Comparison of ENCODE assay signal across 13 cellular contexts in genomic region chr13:101449971-101450748, GRCh38. TPM values are rescaled to one million over a fixed set of nuclear protein-coding genes. Genes with fewer than 3 reads are reported as not detected.
DNase-seq lines count a peak whose midpoint lies in the region; ATAC-seq, FAIRE-seq and TF ChIP-seq lines count a peak whose summit lies in the region.
"Had no signal": no experiment of that assay in that cellular context is flagged by ENCODE, and none has a peak within 500 bp of the region (broad histone marks: within the 10 kb centered on the region; RNA-seq: fewer than 3 reads in every experiment).

No MANE protein-coding gene starts in this region.

- no peak overlapping the region for H3K14ac ChIP-seq in neuronal stem cell (ENCODE audit: low read length)

- no peaks in the 10 kb centered on the region for H3K36me3 Mint-ChIP-seq in activated CD4-positive, alpha-beta memory T cell treated with anti-CD3 and anti-CD28 coated beads for 36 hours

- no peak overlapping the region for H2BK12ac ChIP-seq in neuronal stem cell (ENCODE audit: low read length)

- DNase-seq in HTR-8/SVneo (ENCODE audit: insufficient read length, low spot score) (peak; percentile 53), mammary epithelial cell (peak; percentile 95), neuronal stem cell (ENCODE audit: low spot score) (no peak), superior temporal gyrus (ENCODE audit: extremely low spot score) (no peak)
- no peak for DNase-seq in activated CD4-positive, alpha-beta memory T cell treated with anti-CD3 and anti-CD28 coated beads for 36 hours
- DNase-seq: AML-193; NCI-H1092; NK-92 treated with Interleukin-12 subunit alpha and Interleukin-12 subunit beta, amount 100 ng/mL, for 24 hours; stimulated activated CD4-positive, alpha-beta T cell treated with anti-CD3 and anti-CD28 coated beads, Interleukin-4, amount 100 ng/mL, for 4 hours had no signal

- H3K4me2 ChIP-seq in mammary epithelial cell (ENCODE audit: insufficient read depth, low read depth, low read length) (peak overlapping the region; percentile 57), neuronal stem cell (ENCODE audit: insufficient read depth, low read length, poor library complexity, severe bottlenecking) (no peak overlapping the region)

- H2AFZ ChIP-seq in ACC112 (ENCODE audit: low read length, unreplicated experiment) (no peak overlapping the region), mammary epithelial cell (ENCODE audit: low read depth, low read length) (peak overlapping the region; percentile 37), neuronal stem cell (ENCODE audit: low read length) (no peak overlapping the region)

- H3K79me2 ChIP-seq in ACC112 (ENCODE audit: control insufficient read depth, insufficient read depth, low read length, unreplicated experiment) (peaks cover 27% of the 10 kb centered on the region), mammary epithelial cell (ENCODE audit: insufficient read depth, low read length) (no peaks in the 10 kb centered on the region)

- H3K9me3 Mint-ChIP-seq in activated CD4-positive, alpha-beta memory T cell treated with anti-CD3 and anti-CD28 coated beads for 36 hours = no peaks in the 10 kb centered on the region
- H3K9me3 Mint-ChIP-seq: neural crest cell had no signal

- dilution Hi-C loops in mammary epithelial cell (cut with HindIII; ENCODE audit: low sequenced_read_pairs) = no loop called here

- no peaks in the 10 kb centered on the region for H3K79me1 ChIP-seq in neuronal stem cell (ENCODE audit: low read depth, low read length)

- in situ Hi-C loops in mammary epithelial cell (cut with MboI; ENCODE audit: low sequenced_read_pairs in 2 of 2) = no loop called here

- POLR2A ChIA-PET in activated CD4-positive, alpha-beta memory T cell treated with anti-CD3 and anti-CD28 coated beads for 36 hours (lab: Charles Lee) = interaction anchor here (0.6 kb wide), 1 partner anchor 51 kb away, joined by 3 read pairs; no protein-coding TSS in a partner anchor

- H4K91ac ChIP-seq in neuronal stem cell (ENCODE audit: low read depth, low read length, poor library complexity) = no peak overlapping the region

- H3K9ac ChIP-seq in mammary epithelial cell (ENCODE audit: insufficient read depth, low read length) (peak overlapping the region; percentile 74), neuronal stem cell (ENCODE audit: low read depth, low read length, poor library complexity) (no peak overlapping the region)

- no peak overlapping the region for H2BK15ac ChIP-seq in neuronal stem cell (ENCODE audit: low read length)

- peaks cover 3% of the 10 kb centered on the region for H3K4me1 Mint-ChIP-seq in activated CD4-positive, alpha-beta memory T cell treated with anti-CD3 and anti-CD28 coated beads for 36 hours (ENCODE audit: low read depth)
- H3K4me1 Mint-ChIP-seq: neural crest cell had no signal

- no peak overlapping the region for H4K8ac ChIP-seq in neuronal stem cell (ENCODE audit: low read depth, low read length)

- H3K4me3 Mint-ChIP-seq in activated CD4-positive, alpha-beta memory T cell treated with anti-CD3 and anti-CD28 coated beads for 36 hours = no peak overlapping the region
- H3K4me3 Mint-ChIP-seq: neural crest cell had no signal

- H3K4ac ChIP-seq in neuronal stem cell (ENCODE audit: low read length) = no peak overlapping the region

- CTCF ChIA-PET in mammary epithelial cell (lab: Charles Lee; ENCODE audit: low non-redundant PET) = interaction anchor here (0.5 kb wide), 1 partner anchor 269 kb away, joined by 8 read pairs; no protein-coding TSS in a partner anchor
- CTCF ChIA-PET in activated CD4-positive, alpha-beta memory T cell treated with anti-CD3 and anti-CD28 coated beads for 36 hours (lab: Charles Lee) = no interaction called here

- no peak for ATAC-seq in HG02798 (IDR thresholded peaks at IDR 0.05; ENCODE audit: poor library complexity, unreplicated experiment)

- no peak overlapping the region for H2BK5ac ChIP-seq in neuronal stem cell (ENCODE audit: low read length)

- H3K4me1 ChIP-seq in ACC112 (ENCODE audit: control insufficient read depth, insufficient read depth, low read length, unreplicated experiment) (peaks cover 37% of the 10 kb centered on the region), mammary epithelial cell (ENCODE audit: insufficient read depth, low read length) (peaks cover 56% of the 10 kb centered on the region), neuronal stem cell (ENCODE audit: control insufficient read depth in 2 of 2, insufficient read depth in 1 of 2, low read depth in 1 of 2, low read length in 2 of 2) (no peaks in the 10 kb centered on the region)

- 7% methylated on average over 4 of the region's 4 CpGs for WGBS in mammary epithelial cell (ENCODE audit: low coverage, missing lambda C conversion rate)
- no CpG with 5 or more reads among the region's 4 CpGs for WGBS in neuronal stem cell (ENCODE audit: extremely low coverage in 2 of 2, insufficient read length in 2 of 2, insufficient replicate concordance in 1 of 2), 2 donors

- H3K23ac ChIP-seq in neuronal stem cell (ENCODE audit: low read depth, low read length, poor library complexity) = no peak overlapping the region

- H3K9me3 ChIP-seq in mammary epithelial cell (replicated peaks; ENCODE audit: insufficient read depth, low read length) = no peaks in the 10 kb centered on the region
- H3K9me3 ChIP-seq in neuronal stem cell (replicated peaks in 1 of 2; ENCODE audit: control insufficient read depth in 2 of 2, insufficient read depth in 1 of 2, low read depth in 1 of 2, low read length in 2 of 2) = no peaks in the 10 kb centered on the region

- no peak overlapping the region for H2AK5ac ChIP-seq in neuronal stem cell (ENCODE audit: low read depth, low read length)

- intact Hi-C loops in mammary epithelial cell (cut with micrococcal nuclease) = loop anchor here (2.0 to 10.0 kb wide), 4 partner anchors 23 to 195 kb away; no protein-coding TSS in a partner anchor
- intact Hi-C loops in activated CD4-positive, alpha-beta memory T cell treated with anti-CD3 and anti-CD28 coated beads for 36 hours (cut with micrococcal nuclease) = no loop called here

- TSS peak; percentile 48 for BruUV-seq in mammary epithelial cell (replicated peaks; lab: Mats Ljungman, UMichigan)

- H3K18ac ChIP-seq in neuronal stem cell (ENCODE audit: low read length) = no peak overlapping the region

- H3K27ac Mint-ChIP-seq in activated CD4-positive, alpha-beta memory T cell treated with anti-CD3 and anti-CD28 coated beads for 36 hours = no peak overlapping the region

- H3K27me3 Mint-ChIP-seq in activated CD4-positive, alpha-beta memory T cell treated with anti-CD3 and anti-CD28 coated beads for 36 hours = peaks cover 21% of the 10 kb centered on the region

- peak overlapping the region; percentile 90 for H3K27ac ChIP-seq in ACC112 (ENCODE audit: low read depth, low read length)
- peak overlapping the region; percentile 99 for H3K27ac ChIP-seq in mammary epithelial cell (ENCODE audit: insufficient read depth, low read depth, low read length)
- no peak overlapping the region for H3K27ac ChIP-seq in neuronal stem cell (replicated peaks; ENCODE audit: low read length)

- H3K27me3 ChIP-seq in ACC112 (ENCODE audit: insufficient read depth, low read length) (no peaks in the 10 kb centered on the region), mammary epithelial cell (ENCODE audit: insufficient read depth, low read length) (no peaks in the 10 kb centered on the region), neuronal stem cell (ENCODE audit: control insufficient read depth in 3 of 3, insufficient read depth in 3 of 3, low read depth in 1 of 3, low read length in 3 of 3) (no peaks in the 10 kb centered on the region)

- H2BK120ac ChIP-seq in neuronal stem cell (ENCODE audit: low read depth, low read length) = no peak overlapping the region

- H3K36me3 ChIP-seq in ACC112 (ENCODE audit: insufficient read depth, low read length) (no peaks in the 10 kb centered on the region), mammary epithelial cell (ENCODE audit: insufficient read depth, low read length) (no peaks in the 10 kb centered on the region), neuronal stem cell (replicated peaks in 1 of 2; ENCODE audit: control insufficient read depth in 2 of 2, insufficient read depth in 2 of 2, low read length in 2 of 2) (no peaks in the 10 kb centered on the region)

- peak overlapping the region; percentile 89; the same call in 1 of the 2 replicates for H3K4me3 ChIP-seq in ACC112 (ENCODE audit: low read depth, low read length)
- no peak overlapping the region for H3K4me3 ChIP-seq in mammary epithelial cell (replicated peaks in 1 of 3; ENCODE audit: insufficient read depth in 1 of 3, low read depth in 2 of 3, low read length in 3 of 3)
- no peak overlapping the region for H3K4me3 ChIP-seq in neuronal stem cell (ENCODE audit: low read length in 2 of 2)

- H4K20me1 ChIP-seq in mammary epithelial cell (ENCODE audit: insufficient read depth, low read length) = no peaks in the 10 kb centered on the region

- no peak for FAIRE-seq in HTR-8/SVneo (lab: Jason Lieb, UNC)
- FAIRE-seq in islet of Langerhans (lab: Jason Lieb, UNC) = peak; percentile 56

- TF ChIP-seq CTCF in mammary epithelial cell (conservative IDR thresholded peaks at IDR 0.05 in 1 of 2, IDR thresholded peaks at IDR 0.05 in 1 of 2; ENCODE audit: extremely low read depth in 1 of 2, insufficient read depth in 1 of 2, low read depth in 1 of 2, low read length in 2 of 2) = no peak

RNA-seq across cellular contexts. Expression of gene ITGBL1, which starts 2.3 kb away (rescaled TPM):
- total RNA-seq in mammary epithelial cell = 10 to 100 TPM in 1 of 2 donors, 1 to 10 TPM in 1; 5.5 to 16.7 TPM
- 0.23 TPM for polyA plus RNA-seq in mammary epithelial cell
- 5.1 TPM for polyA minus RNA-seq in mammary epithelial cell
- not detected for polyA plus RNA-seq in neuronal stem cell (2013, experiment 1 of 2)
- not detected for polyA plus RNA-seq in neuronal stem cell (2013, experiment 2 of 2)
- total RNA-seq in activated CD4-positive, alpha-beta memory T cell treated with anti-CD3 and anti-CD28 coated beads for 36 hours = not detected
- total RNA-seq: neural crest cell had no signal

RNA-seq across cellular contexts. Expression of gene NALCN, which starts 33.9 kb away (rescaled TPM):
- total RNA-seq in mammary epithelial cell = 1 to 10 TPM; 2.4 to 4.5 TPM
- 0.91 TPM for polyA plus RNA-seq in mammary epithelial cell
- polyA minus RNA-seq in mammary epithelial cell = not detected
- 0.32 TPM for polyA plus RNA-seq in neuronal stem cell (2013, experiment 1 of 2)
- 0.32 TPM for polyA plus RNA-seq in neuronal stem cell (2013, experiment 2 of 2)
- total RNA-seq in activated CD4-positive, alpha-beta memory T cell treated with anti-CD3 and anti-CD28 coated beads for 36 hours = not detected

Comparison
In these comparisons a context has a peak if more than half of its experiments do, and no peak if none do; other contexts are left out.
1. DNase-seq: peak in HTR-8/SVneo (single experiment) and mammary epithelial cell (single experiment); none in neuronal stem cell (single experiment), activated CD4-positive, alpha-beta memory T cell treated with anti-CD3 and anti-CD28 coated beads for 36 hours (single experiment) and superior temporal gyrus (single experiment).
2. RNA of gene ITGBL1, which starts 2.3 kb away (total RNA-seq): 5.5 to 16.7 TPM in mammary epithelial cell; not detected in activated CD4-positive, alpha-beta memory T cell treated with anti-CD3 and anti-CD28 coated beads for 36 hours; every median in the first group is over 4 times any median in the second.